In genomic region chr17:21315246-21316000, GRCh38 we compare ENCODE assay signal across 8 cellular contexts. TPM values are rescaled to one million over a fixed set of nuclear protein-coding genes. Genes with fewer than 3 reads are reported as not detected.
DNase-seq lines count a peak whose midpoint lies in the region; ATAC-seq and TF ChIP-seq lines count a peak whose summit lies in the region.
"Not testable (repeated sequence)": the region's sequence is repeated elsewhere in the genome, so short reads cannot be mapped to it uniquely, and the experiment has no call there.

No MANE protein-coding gene starts in this region.

- not testable (repeated sequence) for H3K9me3 Mint-ChIP-seq in CD14-positive monocyte; activated CD4-positive, alpha-beta T cell treated with anti-CD3 and anti-CD28 coated beads for 36 hours (ENCODE audit: low read depth); activated naive CD4-positive, alpha-beta T cell treated with anti-CD3 and anti-CD28 coated beads, Interleukin-2, amount 10 ng/mL, durations not matched to agents 7 days and 5 days; stimulated activated naive B cell treated with anti-CD40 and anti-IgM and Interleukin-4, amounts not matched to agents 10 μg/mL and 1 μg/mL and 100 μg/mL, for 72 hours

- H3K36me3 Mint-ChIP-seq in CD14-positive monocyte, result peaks cover 41 to 51% of the 10 kb centered on the region in 2 donors
- peaks cover 14% of the 10 kb centered on the region for H3K36me3 Mint-ChIP-seq in activated CD4-positive, alpha-beta T cell treated with anti-CD3 and anti-CD28 coated beads for 36 hours (ENCODE audit: low read depth)
- not testable (repeated sequence) for H3K36me3 Mint-ChIP-seq in activated naive CD4-positive, alpha-beta T cell treated with anti-CD3 and anti-CD28 coated beads, Interleukin-2, amount 10 ng/mL, durations not matched to agents 7 days and 5 days
- H3K36me3 Mint-ChIP-seq in stimulated activated naive B cell treated with anti-CD40 and anti-IgM and Interleukin-4, amounts not matched to agents 10 μg/mL and 1 μg/mL and 100 μg/mL, for 72 hours, result peaks cover 4 to 21% of the 10 kb centered on the region in 2 donors

- H3K27ac ChIP-seq in coronary artery (peak overlapping the region in 1 of 2 donors; percentile 29), neutrophil (peak overlapping the region; percentile 61)
- not testable (repeated sequence) for H3K27ac ChIP-seq in upper lobe of right lung

- not testable (repeated sequence) for H3K4me3 ChIP-seq in coronary artery; neutrophil (ENCODE audit: low read depth in 1 of 2, low read length in 1 of 2); upper lobe of right lung

- not testable (repeated sequence) for H3K27me3 ChIP-seq in neutrophil, upper lobe of right lung

- H3K36me3 ChIP-seq in neutrophil, result peaks cover 52% of the 10 kb centered on the region
- peaks cover 17% of the 10 kb centered on the region for H3K36me3 ChIP-seq in upper lobe of right lung

- H3K4me1 Mint-ChIP-seq in CD14-positive monocyte; activated CD4-positive, alpha-beta T cell treated with anti-CD3 and anti-CD28 coated beads for 36 hours; activated naive CD4-positive, alpha-beta T cell treated with anti-CD3 and anti-CD28 coated beads, Interleukin-2, amount 10 ng/mL, durations not matched to agents 7 days and 5 days; stimulated activated naive B cell treated with anti-CD40 and anti-IgM and Interleukin-4, amounts not matched to agents 10 μg/mL and 1 μg/mL and 100 μg/mL, for 72 hours: not testable (repeated sequence)

- intact Hi-C loops in CD14-positive monocyte (cut with micrococcal nuclease); upper lobe of right lung (cut with DNase I): not testable (repeated sequence)
- intact Hi-C loops in activated CD4-positive, alpha-beta T cell treated with anti-CD3 and anti-CD28 coated beads for 36 hours (cut with DNase I, micrococcal nuclease), result loop anchor here in 1 of 2 experiments (2.0 kb wide), 1 partner anchor 195 kb away; no protein-coding TSS in a partner anchor

- not testable (repeated sequence) for H3K9me3 ChIP-seq in neutrophil, upper lobe of right lung

- not testable (repeated sequence) for H3K4me1 ChIP-seq in neutrophil (ENCODE audit: control insufficient read depth in 1 of 2, insufficient read depth in 1 of 2, low read depth in 1 of 2, low read length in 1 of 2); upper lobe of right lung

- peak overlapping the region in 6 of 7 donors; percentile 10 to 68 (median 46) for H3K27ac Mint-ChIP-seq in CD14-positive monocyte
- H3K27ac Mint-ChIP-seq in activated CD4-positive, alpha-beta T cell treated with anti-CD3 and anti-CD28 coated beads for 36 hours; activated naive CD4-positive, alpha-beta T cell treated with anti-CD3 and anti-CD28 coated beads, Interleukin-2, amount 10 ng/mL, durations not matched to agents 7 days and 5 days: not testable (repeated sequence)
- peak overlapping the region; percentile 42 for H3K27ac Mint-ChIP-seq in stimulated activated naive B cell treated with anti-CD40 and anti-IgM and Interleukin-4, amounts not matched to agents 10 μg/mL and 1 μg/mL and 100 μg/mL, for 72 hours

- not testable (repeated sequence) for ATAC-seq in activated CD4-positive, alpha-beta T cell treated with anti-CD3 and anti-CD28 coated beads for 36 hours; stimulated activated naive B cell treated with anti-CD40 and anti-IgM and Interleukin-4, amounts not matched to agents 10 μg/mL and 1 μg/mL and 100 μg/mL, for 72 hours (replicated peaks); upper lobe of right lung

- TF ChIP-seq CTCF in CD14-positive monocyte (IDR thresholded peaks at IDR 0.05); coronary artery (IDR thresholded peaks at IDR 0.05); neutrophil (IDR thresholded peaks at IDR 0.05); upper lobe of right lung (IDR thresholded peaks at IDR 0.05): not testable (repeated sequence)

- H3K27me3 Mint-ChIP-seq in CD14-positive monocyte (ENCODE audit: low read depth in 3 of 3); activated CD4-positive, alpha-beta T cell treated with anti-CD3 and anti-CD28 coated beads for 36 hours; activated naive CD4-positive, alpha-beta T cell treated with anti-CD3 and anti-CD28 coated beads, Interleukin-2, amount 10 ng/mL, durations not matched to agents 7 days and 5 days; stimulated activated naive B cell treated with anti-CD40 and anti-IgM and Interleukin-4, amounts not matched to agents 10 μg/mL and 1 μg/mL and 100 μg/mL, for 72 hours: not testable (repeated sequence)

- POLR2A ChIA-PET in activated CD4-positive, alpha-beta T cell treated with anti-CD3 and anti-CD28 coated beads for 36 hours (lab: Charles Lee), result not testable (repeated sequence)

- not testable (repeated sequence) for H3K4me3 Mint-ChIP-seq in CD14-positive monocyte; activated CD4-positive, alpha-beta T cell treated with anti-CD3 and anti-CD28 coated beads for 36 hours; activated naive CD4-positive, alpha-beta T cell treated with anti-CD3 and anti-CD28 coated beads, Interleukin-2, amount 10 ng/mL, durations not matched to agents 7 days and 5 days; stimulated activated naive B cell treated with anti-CD40 and anti-IgM and Interleukin-4, amounts not matched to agents 10 μg/mL and 1 μg/mL and 100 μg/mL, for 72 hours

- DNase-seq in CD14-positive monocyte (ENCODE audit: low spot score) (peak; percentile 40), coronary artery (ENCODE audit: low spot score) (peak; percentile 75), islet precursor cell (peak; percentile 57), upper lobe of right lung (peak; percentile 44)
- DNase-seq in activated CD4-positive, alpha-beta T cell treated with anti-CD3 and anti-CD28 coated beads for 36 hours, result peak; percentile 8
- peak; percentile 16 for DNase-seq in activated naive CD4-positive, alpha-beta T cell treated with anti-CD3 and anti-CD28 coated beads, Interleukin-2, amount 10 ng/mL, durations not matched to agents 7 days and 5 days
- DNase-seq in stimulated activated naive B cell treated with anti-CD40 and anti-IgM and Interleukin-4, amounts not matched to agents 10 μg/mL and 1 μg/mL and 100 μg/mL, for 72 hours, result not testable (repeated sequence)

- CTCF ChIA-PET in activated CD4-positive, alpha-beta T cell treated with anti-CD3 and anti-CD28 coated beads for 36 hours (lab: Charles Lee), result not testable (repeated sequence)
- CTCF ChIA-PET in activated naive CD4-positive, alpha-beta T cell treated with anti-CD3 and anti-CD28 coated beads, Interleukin-2, amount 10 ng/mL, durations not matched to agents 7 days and 5 days (lab: Charles Lee), result interaction anchor here (0.7 kb wide), 1 partner anchor 284 kb away, joined by 3 read pairs; no protein-coding TSS in a partner anchor

RNA-seq across cellular contexts. Expression of gene MAP2K3, which starts 30.9 kb away (rescaled TPM):
- polyA plus RNA-seq in CD14-positive monocyte, result 100 to 1,000 TPM; 107 to 166 TPM
- total RNA-seq in activated CD4-positive, alpha-beta T cell treated with anti-CD3 and anti-CD28 coated beads for 36 hours, result 100 to 1,000 TPM; 122 to 123 TPM
- total RNA-seq in upper lobe of right lung, result 68.3 TPM
